1 cellular context compared by ENCODE assay signal in the genomic region with DNA sequence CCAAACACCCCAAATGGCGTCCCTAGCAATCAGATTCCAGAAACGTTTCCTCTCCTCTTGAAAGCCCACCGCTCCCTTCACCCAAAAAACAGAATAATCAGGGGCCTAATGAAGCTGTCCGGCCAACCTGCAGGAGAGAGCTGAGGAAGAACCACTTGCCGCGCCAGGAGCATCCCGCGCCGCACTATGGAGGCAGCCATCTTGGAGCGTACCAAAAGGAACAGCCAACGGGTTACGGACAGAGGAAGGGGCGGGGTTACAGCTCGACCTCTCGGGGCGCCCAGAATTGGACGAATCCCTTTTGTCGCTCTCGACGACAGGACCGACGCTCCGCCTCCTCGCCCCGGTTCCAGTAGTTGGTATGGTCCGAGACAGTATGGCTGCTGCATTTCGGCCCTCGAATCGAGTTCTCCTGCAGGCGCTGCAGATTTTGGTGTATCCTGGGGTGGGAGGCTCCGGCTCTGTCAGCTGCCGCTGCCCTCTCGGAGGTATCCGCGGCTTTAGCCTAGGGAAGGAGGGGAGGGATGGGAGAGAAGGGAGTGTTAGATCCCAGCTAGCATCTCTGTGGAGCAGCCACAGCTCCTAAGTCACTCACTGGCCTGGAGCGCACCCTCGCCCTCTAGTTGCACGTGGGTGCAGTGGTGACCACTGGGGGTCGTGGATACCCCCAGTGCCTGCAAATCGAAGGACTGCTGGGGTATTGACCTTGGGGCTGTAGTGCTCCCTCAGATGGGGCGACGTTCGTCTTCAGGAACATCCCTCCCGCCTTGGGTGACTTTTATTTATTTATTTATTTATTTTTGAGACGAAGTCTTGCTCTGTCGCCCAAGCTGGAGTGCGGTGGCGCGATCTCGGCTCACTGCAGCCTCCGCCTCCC.
A peak's percentile ranks its signal among the peaks of the same experiment; 100 is the strongest.
TF ChIP-seq lines count a peak whose summit lies in the region.

A gene (minus strand): TSS at position 219 of the 877 bp plus-strand sequence. CDS start 19 bp downstream, at position 200.
A gene with protein sequence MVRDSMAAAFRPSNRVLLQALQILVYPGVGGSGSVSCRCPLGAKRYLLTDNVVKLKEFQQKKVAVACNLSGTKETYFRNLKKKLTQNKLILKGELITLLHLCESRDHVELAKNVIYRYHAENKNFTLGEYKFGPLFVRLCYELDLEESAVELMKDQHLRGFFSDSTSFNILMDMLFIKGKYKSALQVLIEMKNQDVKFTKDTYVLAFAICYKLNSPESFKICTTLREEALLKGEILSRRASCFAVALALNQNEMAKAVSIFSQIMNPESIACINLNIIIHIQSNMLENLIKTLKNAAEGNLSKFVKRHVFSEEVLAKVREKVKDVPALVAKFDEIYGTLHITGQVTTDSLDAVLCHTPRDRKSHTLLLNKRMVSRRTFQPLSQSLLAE (plus strand): TSS at position 352 of the 877 bp plus-strand sequence. CDS start 10 bp downstream, at position 362.

TF ChIP-seq in HepG2, 621 proteins besides CTCF, POLR2A, EP300 and RAD21 (continued from another document and continues in another):
- TF ChIP-seq, protein P1, sequence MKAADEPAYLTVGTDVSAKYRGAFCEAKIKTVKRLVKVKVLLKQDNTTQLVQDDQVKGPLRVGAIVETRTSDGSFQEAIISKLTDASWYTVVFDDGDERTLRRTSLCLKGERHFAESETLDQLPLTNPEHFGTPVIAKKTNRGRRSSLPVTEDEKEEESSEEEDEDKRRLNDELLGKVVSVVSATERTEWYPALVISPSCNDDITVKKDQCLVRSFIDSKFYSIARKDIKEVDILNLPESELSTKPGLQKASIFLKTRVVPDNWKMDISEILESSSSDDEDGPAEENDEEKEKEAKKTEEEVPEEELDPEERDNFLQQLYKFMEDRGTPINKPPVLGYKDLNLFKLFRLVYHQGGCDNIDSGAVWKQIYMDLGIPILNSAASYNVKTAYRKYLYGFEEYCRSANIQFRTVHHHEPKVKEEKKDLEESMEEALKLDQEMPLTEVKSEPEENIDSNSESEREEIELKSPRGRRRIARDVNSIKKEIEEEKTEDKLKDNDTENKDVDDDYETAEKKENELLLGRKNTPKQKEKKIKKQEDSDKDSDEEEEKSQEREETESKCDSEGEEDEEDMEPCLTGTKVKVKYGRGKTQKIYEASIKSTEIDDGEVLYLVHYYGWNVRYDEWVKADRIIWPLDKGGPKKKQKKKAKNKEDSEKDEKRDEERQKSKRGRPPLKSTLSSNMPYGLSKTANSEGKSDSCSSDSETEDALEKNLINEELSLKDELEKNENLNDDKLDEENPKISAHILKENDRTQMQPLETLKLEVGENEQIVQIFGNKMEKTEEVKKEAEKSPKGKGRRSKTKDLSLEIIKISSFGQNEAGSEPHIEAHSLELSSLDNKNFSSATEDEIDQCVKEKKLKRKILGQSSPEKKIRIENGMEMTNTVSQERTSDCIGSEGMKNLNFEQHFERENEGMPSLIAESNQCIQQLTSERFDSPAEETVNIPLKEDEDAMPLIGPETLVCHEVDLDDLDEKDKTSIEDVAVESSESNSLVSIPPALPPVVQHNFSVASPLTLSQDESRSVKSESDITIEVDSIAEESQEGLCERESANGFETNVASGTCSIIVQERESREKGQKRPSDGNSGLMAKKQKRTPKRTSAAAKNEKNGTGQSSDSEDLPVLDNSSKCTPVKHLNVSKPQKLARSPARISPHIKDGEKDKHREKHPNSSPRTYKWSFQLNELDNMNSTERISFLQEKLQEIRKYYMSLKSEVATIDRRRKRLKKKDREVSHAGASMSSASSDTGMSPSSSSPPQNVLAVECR (CRISPR knock-in tag; IDR thresholded peaks at IDR 0.05; ENCODE audit: borderline replicate concordance) = peak; percentile 77
- TF ChIP-seq DNMT3B (CRISPR knock-in tag; conservative IDR thresholded peaks at IDR 0.05) (no peak; the same call in 1 of the 2 replicates), ZNF749 (CRISPR knock-in tag; IDR thresholded peaks at IDR 0.05; ENCODE audit: borderline replicate concordance) (no peak), KLF13 (CRISPR knock-in tag; IDR thresholded peaks at IDR 0.05) (no peak), PITX1 (CRISPR knock-in tag; IDR thresholded peaks at IDR 0.05) (no peak), MED1 (CRISPR knock-in tag; IDR thresholded peaks at IDR 0.05) (peak; percentile 57), HNRNPUL1 (IDR thresholded peaks at IDR 0.05; ENCODE audit: low read depth, low read length) (no peak), ELF4 (CRISPR knock-in tag; IDR thresholded peaks at IDR 0.05; ENCODE audit: borderline replicate concordance) (no peak), YY1 (IDR thresholded peaks at IDR 0.05; ENCODE audit: insufficient read depth, insufficient replicate concordance, low read depth, low read length) (peak; percentile 99), HNF4A (CRISPR knock-in tag; IDR thresholded peaks at IDR 0.05) (no peak), TOE1 (CRISPR knock-in tag; IDR thresholded peaks at IDR 0.05) (peak; percentile 36; the same call in 1 of the 2 replicates), FOXP1 (IDR thresholded peaks at IDR 0.05) (no peak), FOXP1 (CRISPR knock-in tag; IDR thresholded peaks at IDR 0.05) (0 out of 2 replicates have a peak, but pooled peaks have one; percentile 21), JARID2 (CRISPR knock-in tag; IDR thresholded peaks at IDR 0.05; ENCODE audit: insufficient replicate concordance) (no peak), ZNF292 (CRISPR knock-in tag; IDR thresholded peaks at IDR 0.05; ENCODE audit: borderline replicate concordance, low read depth) (peak; percentile 18; the same call in 1 of the 2 replicates), SMC3 (IDR thresholded peaks at IDR 0.05; ENCODE audit: low read length) (no peak), MEIS2 (CRISPR knock-in tag; IDR thresholded peaks at IDR 0.05) (no peak), MIER3 (CRISPR knock-in tag; IDR thresholded peaks at IDR 0.05; ENCODE audit: borderline replicate concordance) (no peak), GTF2F1 (IDR thresholded peaks at IDR 0.05; ENCODE audit: low read length) (no peak)
- TF ChIP-seq, protein P2, sequence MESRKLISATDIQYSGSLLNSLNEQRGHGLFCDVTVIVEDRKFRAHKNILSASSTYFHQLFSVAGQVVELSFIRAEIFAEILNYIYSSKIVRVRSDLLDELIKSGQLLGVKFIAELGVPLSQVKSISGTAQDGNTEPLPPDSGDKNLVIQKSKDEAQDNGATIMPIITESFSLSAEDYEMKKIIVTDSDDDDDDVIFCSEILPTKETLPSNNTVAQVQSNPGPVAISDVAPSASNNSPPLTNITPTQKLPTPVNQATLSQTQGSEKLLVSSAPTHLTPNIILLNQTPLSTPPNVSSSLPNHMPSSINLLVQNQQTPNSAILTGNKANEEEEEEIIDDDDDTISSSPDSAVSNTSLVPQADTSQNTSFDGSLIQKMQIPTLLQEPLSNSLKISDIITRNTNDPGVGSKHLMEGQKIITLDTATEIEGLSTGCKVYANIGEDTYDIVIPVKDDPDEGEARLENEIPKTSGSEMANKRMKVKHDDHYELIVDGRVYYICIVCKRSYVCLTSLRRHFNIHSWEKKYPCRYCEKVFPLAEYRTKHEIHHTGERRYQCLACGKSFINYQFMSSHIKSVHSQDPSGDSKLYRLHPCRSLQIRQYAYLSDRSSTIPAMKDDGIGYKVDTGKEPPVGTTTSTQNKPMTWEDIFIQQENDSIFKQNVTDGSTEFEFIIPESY (CRISPR knock-in tag; IDR thresholded peaks at IDR 0.05) = peak; percentile 6; the same call in 1 of the 2 replicates
- TF ChIP-seq, protein P3, sequence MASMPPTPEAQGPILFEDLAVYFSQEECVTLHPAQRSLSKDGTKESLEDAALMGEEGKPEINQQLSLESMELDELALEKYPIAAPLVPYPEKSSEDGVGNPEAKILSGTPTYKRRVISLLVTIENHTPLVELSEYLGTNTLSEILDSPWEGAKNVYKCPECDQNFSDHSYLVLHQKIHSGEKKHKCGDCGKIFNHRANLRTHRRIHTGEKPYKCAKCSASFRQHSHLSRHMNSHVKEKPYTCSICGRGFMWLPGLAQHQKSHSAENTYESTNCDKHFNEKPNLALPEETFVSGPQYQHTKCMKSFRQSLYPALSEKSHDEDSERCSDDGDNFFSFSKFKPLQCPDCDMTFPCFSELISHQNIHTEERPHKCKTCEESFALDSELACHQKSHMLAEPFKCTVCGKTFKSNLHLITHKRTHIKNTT (CRISPR knock-in tag; IDR thresholded peaks at IDR 0.05) = no peak
- TF ChIP-seq, protein P4, sequence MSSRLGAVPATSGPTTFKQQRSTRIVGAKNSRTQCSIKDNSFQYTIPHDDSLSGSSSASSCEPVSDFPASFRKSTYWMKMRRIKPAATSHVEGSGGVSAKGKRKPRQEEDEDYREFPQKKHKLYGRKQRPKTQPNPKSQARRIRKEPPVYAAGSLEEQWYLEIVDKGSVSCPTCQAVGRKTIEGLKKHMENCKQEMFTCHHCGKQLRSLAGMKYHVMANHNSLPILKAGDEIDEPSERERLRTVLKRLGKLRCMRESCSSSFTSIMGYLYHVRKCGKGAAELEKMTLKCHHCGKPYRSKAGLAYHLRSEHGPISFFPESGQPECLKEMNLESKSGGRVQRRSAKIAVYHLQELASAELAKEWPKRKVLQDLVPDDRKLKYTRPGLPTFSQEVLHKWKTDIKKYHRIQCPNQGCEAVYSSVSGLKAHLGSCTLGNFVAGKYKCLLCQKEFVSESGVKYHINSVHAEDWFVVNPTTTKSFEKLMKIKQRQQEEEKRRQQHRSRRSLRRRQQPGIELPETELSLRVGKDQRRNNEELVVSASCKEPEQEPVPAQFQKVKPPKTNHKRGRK (CRISPR knock-in tag; IDR thresholded peaks at IDR 0.05) = no peak
- TF ChIP-seq, protein P5, sequence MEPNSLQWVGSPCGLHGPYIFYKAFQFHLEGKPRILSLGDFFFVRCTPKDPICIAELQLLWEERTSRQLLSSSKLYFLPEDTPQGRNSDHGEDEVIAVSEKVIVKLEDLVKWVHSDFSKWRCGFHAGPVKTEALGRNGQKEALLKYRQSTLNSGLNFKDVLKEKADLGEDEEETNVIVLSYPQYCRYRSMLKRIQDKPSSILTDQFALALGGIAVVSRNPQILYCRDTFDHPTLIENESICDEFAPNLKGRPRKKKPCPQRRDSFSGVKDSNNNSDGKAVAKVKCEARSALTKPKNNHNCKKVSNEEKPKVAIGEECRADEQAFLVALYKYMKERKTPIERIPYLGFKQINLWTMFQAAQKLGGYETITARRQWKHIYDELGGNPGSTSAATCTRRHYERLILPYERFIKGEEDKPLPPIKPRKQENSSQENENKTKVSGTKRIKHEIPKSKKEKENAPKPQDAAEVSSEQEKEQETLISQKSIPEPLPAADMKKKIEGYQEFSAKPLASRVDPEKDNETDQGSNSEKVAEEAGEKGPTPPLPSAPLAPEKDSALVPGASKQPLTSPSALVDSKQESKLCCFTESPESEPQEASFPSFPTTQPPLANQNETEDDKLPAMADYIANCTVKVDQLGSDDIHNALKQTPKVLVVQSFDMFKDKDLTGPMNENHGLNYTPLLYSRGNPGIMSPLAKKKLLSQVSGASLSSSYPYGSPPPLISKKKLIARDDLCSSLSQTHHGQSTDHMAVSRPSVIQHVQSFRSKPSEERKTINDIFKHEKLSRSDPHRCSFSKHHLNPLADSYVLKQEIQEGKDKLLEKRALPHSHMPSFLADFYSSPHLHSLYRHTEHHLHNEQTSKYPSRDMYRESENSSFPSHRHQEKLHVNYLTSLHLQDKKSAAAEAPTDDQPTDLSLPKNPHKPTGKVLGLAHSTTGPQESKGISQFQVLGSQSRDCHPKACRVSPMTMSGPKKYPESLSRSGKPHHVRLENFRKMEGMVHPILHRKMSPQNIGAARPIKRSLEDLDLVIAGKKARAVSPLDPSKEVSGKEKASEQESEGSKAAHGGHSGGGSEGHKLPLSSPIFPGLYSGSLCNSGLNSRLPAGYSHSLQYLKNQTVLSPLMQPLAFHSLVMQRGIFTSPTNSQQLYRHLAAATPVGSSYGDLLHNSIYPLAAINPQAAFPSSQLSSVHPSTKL (CRISPR knock-in tag; IDR thresholded peaks at IDR 0.05) = peak; percentile 21; the same call in 1 of the 2 replicates
- TF ChIP-seq, protein P6, sequence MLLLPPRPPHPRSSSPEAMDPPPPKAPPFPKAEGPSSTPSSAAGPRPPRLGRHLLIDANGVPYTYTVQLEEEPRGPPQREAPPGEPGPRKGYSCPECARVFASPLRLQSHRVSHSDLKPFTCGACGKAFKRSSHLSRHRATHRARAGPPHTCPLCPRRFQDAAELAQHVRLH (CRISPR knock-in tag; IDR thresholded peaks at IDR 0.05; ENCODE audit: borderline replicate concordance, low read depth) = peak; percentile 80
- TF ChIP-seq, protein P7, sequence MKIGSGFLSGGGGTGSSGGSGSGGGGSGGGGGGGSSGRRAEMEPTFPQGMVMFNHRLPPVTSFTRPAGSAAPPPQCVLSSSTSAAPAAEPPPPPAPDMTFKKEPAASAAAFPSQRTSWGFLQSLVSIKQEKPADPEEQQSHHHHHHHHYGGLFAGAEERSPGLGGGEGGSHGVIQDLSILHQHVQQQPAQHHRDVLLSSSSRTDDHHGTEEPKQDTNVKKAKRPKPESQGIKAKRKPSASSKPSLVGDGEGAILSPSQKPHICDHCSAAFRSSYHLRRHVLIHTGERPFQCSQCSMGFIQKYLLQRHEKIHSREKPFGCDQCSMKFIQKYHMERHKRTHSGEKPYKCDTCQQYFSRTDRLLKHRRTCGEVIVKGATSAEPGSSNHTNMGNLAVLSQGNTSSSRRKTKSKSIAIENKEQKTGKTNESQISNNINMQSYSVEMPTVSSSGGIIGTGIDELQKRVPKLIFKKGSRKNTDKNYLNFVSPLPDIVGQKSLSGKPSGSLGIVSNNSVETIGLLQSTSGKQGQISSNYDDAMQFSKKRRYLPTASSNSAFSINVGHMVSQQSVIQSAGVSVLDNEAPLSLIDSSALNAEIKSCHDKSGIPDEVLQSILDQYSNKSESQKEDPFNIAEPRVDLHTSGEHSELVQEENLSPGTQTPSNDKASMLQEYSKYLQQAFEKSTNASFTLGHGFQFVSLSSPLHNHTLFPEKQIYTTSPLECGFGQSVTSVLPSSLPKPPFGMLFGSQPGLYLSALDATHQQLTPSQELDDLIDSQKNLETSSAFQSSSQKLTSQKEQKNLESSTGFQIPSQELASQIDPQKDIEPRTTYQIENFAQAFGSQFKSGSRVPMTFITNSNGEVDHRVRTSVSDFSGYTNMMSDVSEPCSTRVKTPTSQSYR (CRISPR knock-in tag; IDR thresholded peaks at IDR 0.05; ENCODE audit: borderline replicate concordance) = peak; percentile 3; the same call in 1 of the 2 replicates
- TF ChIP-seq, protein P8, sequence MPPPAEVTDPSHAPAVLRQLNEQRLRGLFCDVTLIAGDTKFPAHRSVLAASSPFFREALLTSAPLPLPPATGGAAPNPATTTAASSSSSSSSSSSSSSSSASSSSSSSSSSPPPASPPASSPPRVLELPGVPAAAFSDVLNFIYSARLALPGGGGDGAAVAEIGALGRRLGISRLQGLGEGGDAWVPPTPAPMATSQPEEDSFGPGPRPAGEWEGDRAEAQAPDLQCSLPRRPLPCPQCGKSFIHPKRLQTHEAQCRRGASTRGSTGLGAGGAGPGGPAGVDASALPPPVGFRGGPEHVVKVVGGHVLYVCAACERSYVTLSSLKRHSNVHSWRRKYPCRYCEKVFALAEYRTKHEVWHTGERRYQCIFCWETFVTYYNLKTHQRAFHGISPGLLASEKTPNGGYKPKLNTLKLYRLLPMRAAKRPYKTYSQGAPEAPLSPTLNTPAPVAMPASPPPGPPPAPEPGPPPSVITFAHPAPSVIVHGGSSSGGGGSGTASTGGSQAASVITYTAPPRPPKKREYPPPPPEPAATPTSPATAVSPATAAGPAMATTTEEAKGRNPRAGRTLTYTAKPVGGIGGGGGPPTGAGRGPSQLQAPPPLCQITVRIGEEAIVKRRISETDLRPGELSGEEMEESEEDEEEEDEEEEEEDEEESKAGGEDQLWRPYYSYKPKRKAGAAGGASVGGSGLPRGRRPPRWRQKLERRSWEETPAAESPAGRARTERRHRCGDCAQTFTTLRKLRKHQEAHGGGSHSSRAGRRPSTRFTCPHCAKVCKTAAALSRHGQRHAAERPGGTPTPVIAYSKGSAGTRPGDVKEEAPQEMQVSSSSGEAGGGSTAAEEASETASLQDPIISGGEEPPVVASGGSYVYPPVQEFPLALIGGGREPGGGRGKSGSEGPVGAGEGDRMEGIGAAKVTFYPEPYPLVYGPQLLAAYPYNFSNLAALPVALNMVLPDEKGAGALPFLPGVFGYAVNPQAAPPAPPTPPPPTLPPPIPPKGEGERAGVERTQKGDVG (CRISPR knock-in tag; IDR thresholded peaks at IDR 0.05; ENCODE audit: borderline replicate concordance) = no peak
